Comparison of ENCODE assay signal across 1 cellular context in genomic region chr5:168865973-168866372, GRCh38.
TF ChIP-seq lines count a peak whose summit lies in the region.

No MANE protein-coding gene starts in this region.

TF ChIP-seq in H1, 55 proteins besides CTCF, POLR2A, EP300 and RAD21 (continued from another document):
- TF ChIP-seq HDAC2 (IDR thresholded peaks at IDR 0.05; ENCODE audit: borderline replicate concordance in 1 of 2, low read depth in 2 of 2, low read length in 2 of 2) = no peak
- no peak for TF ChIP-seq BCL11A (IDR thresholded peaks at IDR 0.05; ENCODE audit: low read depth in 2 of 2, low read length in 2 of 2)
- TF ChIP-seq JUN (IDR thresholded peaks at IDR 0.05; ENCODE audit: low read depth, low read length) = no peak
- TF ChIP-seq KDM5A (IDR thresholded peaks at IDR 0.05; ENCODE audit: low read length) = no peak
- TF ChIP-seq ZNF274 (IDR thresholded peaks at IDR 0.05; ENCODE audit: borderline replicate concordance, extremely low read depth, low read length) = no peak
- TF ChIP-seq CBX8 (IDR thresholded peaks at IDR 0.05; ENCODE audit: borderline replicate concordance, low read depth, low read length) = no peak
- TF ChIP-seq EGR1 (IDR thresholded peaks at IDR 0.05; ENCODE audit: borderline replicate concordance, low read depth, low read length) = no peak
- TF ChIP-seq POLR2AphosphoS5 (IDR thresholded peaks at IDR 0.05; ENCODE audit: low read depth, low read length) = no peak
- TF ChIP-seq SP4 (IDR thresholded peaks at IDR 0.05; ENCODE audit: low read length) = no peak
- no peak for TF ChIP-seq CEBPB (IDR thresholded peaks at IDR 0.05; ENCODE audit: low read depth, low read length)
- TF ChIP-seq SIX5 (IDR thresholded peaks at IDR 0.05; ENCODE audit: low read depth, low read length) = no peak
- TF ChIP-seq TCF12 (IDR thresholded peaks at IDR 0.05; ENCODE audit: low read depth, low read length) = no peak
- TF ChIP-seq SP1 (IDR thresholded peaks at IDR 0.05; ENCODE audit: low read depth, low read length) = no peak
- TF ChIP-seq GABPA (IDR thresholded peaks at IDR 0.05; ENCODE audit: borderline replicate concordance, insufficient read depth, low read length) = no peak
- no peak for TF ChIP-seq SIRT6 (IDR thresholded peaks at IDR 0.05; ENCODE audit: low read length)
- TF ChIP-seq USF2 (IDR thresholded peaks at IDR 0.05; ENCODE audit: low read length) = no peak
- no peak for TF ChIP-seq PHF8 (conservative IDR thresholded peaks at IDR 0.05; ENCODE audit: low read depth, low read length)
